Comparison of ENCODE assay signal across 9 cellular contexts in the genomic region with DNA sequence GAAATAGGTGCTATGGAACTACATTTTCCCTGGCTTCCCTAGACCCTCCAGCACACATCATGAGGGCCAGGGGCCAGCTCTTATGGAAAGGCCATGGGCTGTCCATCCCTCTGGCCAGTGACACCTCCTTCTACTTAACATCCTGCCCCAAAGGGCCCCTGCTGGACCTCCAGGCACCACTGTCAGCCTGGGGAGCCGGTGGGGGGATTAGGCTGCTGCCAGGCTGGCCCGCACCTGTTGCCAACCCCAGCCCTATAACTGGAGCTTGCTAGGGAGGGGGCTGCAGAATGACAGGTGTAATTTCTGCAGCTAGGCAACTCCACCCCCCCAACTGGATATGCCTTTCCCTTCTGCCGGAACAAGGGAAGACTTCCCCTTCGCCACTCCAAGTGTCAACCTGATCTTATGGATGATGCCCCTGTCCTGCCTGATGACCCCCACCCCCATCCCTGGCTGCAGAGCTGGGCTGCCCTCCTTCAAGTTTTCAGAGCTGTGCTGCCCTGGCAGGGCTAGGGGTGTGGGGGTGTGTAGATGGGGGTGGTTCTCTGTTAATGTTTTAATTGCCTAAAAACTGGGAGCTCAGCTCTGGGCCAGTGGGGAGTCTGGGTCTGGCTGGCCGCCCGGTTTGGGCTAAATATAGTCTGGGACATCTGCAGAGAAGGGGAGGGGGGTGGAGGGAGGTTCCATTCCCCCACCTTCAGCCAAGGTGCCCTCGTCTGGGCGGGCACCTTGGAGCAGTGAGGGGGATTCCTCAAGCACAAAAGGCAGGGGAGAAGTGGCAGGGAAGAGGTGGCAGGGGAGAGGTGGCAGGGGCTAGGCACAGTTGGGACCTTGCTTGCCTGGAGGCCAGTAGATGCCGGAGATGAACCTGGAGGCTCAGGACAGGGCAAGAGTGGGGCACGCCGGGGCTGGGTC. TPM values are rescaled to one million over a fixed set of nuclear protein-coding genes. Genes with fewer than 3 reads are reported as not detected.
DNase-seq lines count a peak whose midpoint lies in the region; ATAC-seq and TF ChIP-seq lines count a peak whose summit lies in the region.
"Had no signal": no experiment of that assay in that cellular context is flagged by ENCODE, and none has a peak within 500 bp of the region (broad histone marks: within the 10 kb centered on the region; RNA-seq: fewer than 3 reads in every experiment).

No MANE protein-coding gene starts in this region.

- peak overlapping the region; percentile 83 for H3K4me3 ChIP-seq in GM23248
- H3K4me3 ChIP-seq in fibroblast of the aortic adventitia (ENCODE audit: low read depth, low read length): peak overlapping the region; percentile 95
- peak overlapping the region; percentile 90 for H3K4me3 ChIP-seq in skeletal muscle satellite cell (ENCODE audit: low read length)

- H3K4me1 Mint-ChIP-seq in T-cell: peaks cover 84 to 94% (median 87%) of the 10 kb centered on the region in 3 donors

- H3K9me3 Mint-ChIP-seq in T-cell: no peaks in the 10 kb centered on the region

- TF ChIP-seq CTCF in fibroblast of the aortic adventitia (IDR thresholded peaks at IDR 0.05; ENCODE audit: insufficient read depth, low read length): no peak

- no peaks in the 10 kb centered on the region for H4K20me1 ChIP-seq in GM23248 (ENCODE audit: insufficient read depth)

- WGBS in GM23248 (ENCODE audit: low coverage in 1 of 2, low lambda C conversion rate in 2 of 2, missing lambda C conversion rate in 2 of 2), 2 experiments: 11 to 14% methylated on average over 10 to 11 of the region's 11 CpGs

- H3K9me3 ChIP-seq in GM23248 (ENCODE audit: low read depth) (no peaks in the 10 kb centered on the region), skeletal muscle satellite cell (replicated peaks; ENCODE audit: low read length) (no peaks in the 10 kb centered on the region)

- no peaks in the 10 kb centered on the region for H3K27me3 Mint-ChIP-seq in T-cell

- H3K9me2 ChIP-seq in GM23248 (ENCODE audit: insufficient read depth): no peaks in the 10 kb centered on the region

- no peaks in the 10 kb centered on the region for H3K36me3 Mint-ChIP-seq in T-cell

- in situ Hi-C loops in GM23248 (cut with MboI): no loop called here

- peak overlapping the region; percentile 99 to 100 for H3K27ac Mint-ChIP-seq in T-cell

- DNase-seq in GM23248 (no peak), T-cell (peak in 1 of 34 experiments; percentile 42), fibroblast of the aortic adventitia (ENCODE audit: low read depth) (no peak)
- no peak for DNase-seq in stimulated activated CD4-positive, alpha-beta T cell treated with anti-CD3 and anti-CD28 coated beads, Interleukin-2, amount 100 ng/mL, for 24 hours

- H3K79me2 ChIP-seq in GM23248 (ENCODE audit: insufficient read depth): peaks cover 87% of the 10 kb centered on the region

- H3K4me2 ChIP-seq in GM23248 (ENCODE audit: unreplicated experiment): peak overlapping the region; percentile 79
- H3K4me2 ChIP-seq in skeletal muscle satellite cell (ENCODE audit: low read length): peak overlapping the region; percentile 96

- H3K4me1 ChIP-seq in GM23248 (ENCODE audit: insufficient read depth) (peaks cover 69% of the 10 kb centered on the region), skeletal muscle satellite cell (ENCODE audit: control insufficient read depth, insufficient read depth, low read length) (peaks cover 79% of the 10 kb centered on the region)

- H3K27ac ChIP-seq in GM23248: peak overlapping the region; percentile 95

- peaks cover 5% of the 10 kb centered on the region for H3F3A ChIP-seq in GM23248 (ENCODE audit: insufficient read depth)

- H3K36me3 ChIP-seq in GM23248 (ENCODE audit: low read depth) (no peaks in the 10 kb centered on the region), skeletal muscle satellite cell (ENCODE audit: insufficient read depth, low read length) (no peaks in the 10 kb centered on the region)

- H3K9ac ChIP-seq in GM23248 (peak overlapping the region; percentile 96), skeletal muscle satellite cell (ENCODE audit: low read depth, low read length) (peak overlapping the region; percentile 80)

- no peak for ATAC-seq in T-cell (replicated peaks in 1 of 4)
- ATAC-seq in HG03432 (IDR thresholded peaks at IDR 0.05; ENCODE audit: unreplicated experiment): no peak
- no peak for ATAC-seq in esophagus mucosa
- ATAC-seq in HG03108 (IDR thresholded peaks at IDR 0.05; ENCODE audit: unreplicated experiment): no peak

- POLR2A ChIA-PET in T-cell (lab: Charles Lee): interaction anchor here (0.6 to 1.6 kb wide), 5 partner anchors 7 to 221 kb away, joined by 3 to 15 read pairs (median 4); no protein-coding TSS in a partner anchor

- no peak overlapping the region for H2AFZ ChIP-seq in GM23248

- H3K27me3 ChIP-seq in GM23248 (replicated peaks; ENCODE audit: insufficient read depth) (no peaks in the 10 kb centered on the region), skeletal muscle satellite cell (ENCODE audit: control insufficient read depth, insufficient read depth, low read length) (no peaks in the 10 kb centered on the region)

- CTCF ChIA-PET in T-cell (lab: Charles Lee): interaction anchor here in 1 of 2 donors (1.2 to 1.6 kb wide), 3 partner anchors 9 to 27 kb away, joined by 3 to 4 read pairs (median 3); no protein-coding TSS in a partner anchor

- H3K4me3 Mint-ChIP-seq in T-cell: peak overlapping the region; percentile 91 to 96 (median 94)

RNA-seq across cellular contexts. Expression of gene RARA, which starts 12.8 kb away (rescaled TPM):
- 32.2 and 38.9 TPM in 2 replicates for total RNA-seq in GM23248 (2014; rRNA removed; shearing (Covaris generic))
- polyA plus RNA-seq in GM23248 (2016; fragmentation: Nextera tagmentation; extraction: Ambion mirVana): 23.7 and 24.5 TPM in 2 replicates
- total RNA-seq in T-cell (10 to 100 TPM; 46.8 to 90.7 (median 69.1) TPM), fibroblast of the aortic adventitia (ENCODE audit: low replicate concordance) (16.0 and 25.2 TPM in 2 replicates), esophagus mucosa (8.2 TPM)
- 11.2 and 17.0 TPM in 2 replicates for total RNA-seq in skeletal muscle satellite cell (2012; rRNA removed)

RNA-seq across cellular contexts. Expression of gene CDC6, which starts 34.1 kb away (rescaled TPM):
- total RNA-seq in GM23248 (2014; rRNA removed; shearing (Covaris generic)): 12.4 and 13.4 TPM in 2 replicates
- 8.8 and 9.8 TPM in 2 replicates for polyA plus RNA-seq in GM23248 (2016; fragmentation: Nextera tagmentation; extraction: Ambion mirVana)
- total RNA-seq in T-cell: 1 to 10 TPM; 1.3 to 3.2 (median 2.1) TPM
- total RNA-seq in fibroblast of the aortic adventitia (ENCODE audit: low replicate concordance): 2.9 and 40.4 TPM in 2 replicates
- total RNA-seq in skeletal muscle satellite cell (2012; rRNA removed): 22.1 and 22.6 TPM in 2 replicates
- total RNA-seq in esophagus mucosa: 12.8 TPM

RNA-seq across cellular contexts. Expression of gene GJD3, which starts 42.8 kb away (rescaled TPM):
- 1.2 TPM in 1 of 2 replicates, not detected in the other for total RNA-seq in GM23248 (2014; rRNA removed; shearing (Covaris generic))
- 1.3 and 2.0 TPM in 2 replicates for polyA plus RNA-seq in GM23248 (2016; fragmentation: Nextera tagmentation; extraction: Ambion mirVana)
- not detected for total RNA-seq in T-cell
- 5.9 TPM in 1 of 2 replicates, not detected in the other for total RNA-seq in fibroblast of the aortic adventitia (ENCODE audit: low replicate concordance)
- total RNA-seq in skeletal muscle satellite cell (2012; rRNA removed): 0.22 and 0.25 TPM in 2 replicates
- total RNA-seq in esophagus mucosa: 0.28 TPM
- total RNA-seq: NCI-H460 had no signal
